In the genomic region with DNA sequence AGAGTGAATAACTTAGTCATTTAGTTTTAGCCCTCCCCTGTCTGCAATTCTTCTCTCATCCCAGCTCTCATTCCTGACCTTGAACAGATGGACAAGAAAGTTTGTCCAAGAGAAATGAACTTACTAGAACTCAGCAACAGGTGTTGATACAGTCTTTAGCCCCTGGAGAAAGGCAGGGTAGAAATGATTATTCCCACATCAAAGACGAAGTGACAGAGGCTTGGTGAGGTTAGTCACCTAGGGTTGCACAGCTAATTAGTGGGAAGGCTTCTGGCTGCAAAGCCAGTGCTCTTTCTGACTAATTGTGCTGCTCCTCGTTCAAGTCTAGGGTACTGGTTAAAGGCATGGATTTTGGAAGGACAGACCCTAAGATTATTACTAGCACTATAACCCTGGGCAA, we compare ENCODE assay signal across 24 cellular contexts. TPM values are rescaled to one million over a fixed set of nuclear protein-coding genes. Genes with fewer than 3 reads are reported as not detected.
DNase-seq lines count a peak whose midpoint lies in the region.
"Had no signal": no experiment of that assay in that cellular context is flagged by ENCODE, and none has a peak within 500 bp of the region (broad histone marks: within the 10 kb centered on the region; RNA-seq: fewer than 3 reads in every experiment).

No MANE protein-coding gene starts in this region.

- DNase-seq in activated CD4-positive, alpha-beta T cell treated with anti-CD3 and anti-CD28 coated beads for 48 hours: peak; percentile 40
- no peak for DNase-seq in activated CD4-positive, alpha-beta T cell treated with anti-CD3 and anti-CD28 coated beads for 1 hour
- DNase-seq in DMS 273 (lab: John Stamatoyannopoulos, UW; ENCODE audit: unreplicated experiment) (peak; percentile 64), SW480 (ENCODE audit: low spot score) (peak; percentile 73), kidney tubule cell (ENCODE audit: low spot score) (peak; percentile 23), DMS114 treated with DMSO at 0.1 percent for 48 hours (lab: John Stamatoyannopoulos, UW; ENCODE audit: unreplicated experiment) (no peak), SK-N-DZ (ENCODE audit: low spot score) (no peak), NCI-H2081 (lab: John Stamatoyannopoulos, UW) (no peak)
- DNase-seq: activated CD4-positive, alpha-beta T cell treated with anti-CD3 and anti-CD28 coated beads, Interleukin-2, amount 50 U/mL, for 4 hours; activated naive CD8-positive, alpha-beta T cell treated with anti-CD3 and anti-CD28 coated beads, Interleukin-2, amount 10 ng/mL, durations not matched to agents 7 days and 5 days; AML-193; CD8-positive, alpha-beta memory T cell; cerebellar nuclear complex; DMS53; GF-D8; H7; head of caudate nucleus; Karpas-422; lower lobe of right lung; NCI-H1694 treated with DMSO at 0.1 percent for 48 hours; NCI-H2171 treated with DMSO at 0.1 percent for 48 hours; NCI-H524; T-helper 17 cell; upper lobe of right lung had no signal

RNA-seq across cellular contexts. Expression of a gene that starts 4.5 kb away (rescaled TPM):
- 5.5 and 5.8 TPM in 2 replicates for polyA plus RNA-seq in SK-N-DZ (2014; cell fraction: cytosol; rRNA removed)
- 5.4 and 6.8 TPM in 2 replicates for polyA plus RNA-seq in SK-N-DZ (2014; cell fraction: nucleus; rRNA removed)

Comparison
In these comparisons a context has a peak if more than half of its experiments do, and no peak if none do; other contexts are left out.
1. DNase-seq: peak in activated CD4-positive, alpha-beta T cell treated with anti-CD3 and anti-CD28 coated beads for 48 hours (single experiment), DMS 273 (single experiment), SW480 (single experiment) and kidney tubule cell (single experiment); none in activated CD4-positive, alpha-beta T cell treated with anti-CD3 and anti-CD28 coated beads for 1 hour (single experiment), DMS114 treated with DMSO at 0.1 percent for 48 hours (single experiment), SK-N-DZ (single experiment) and NCI-H2081 (0 of 2).